17 cellular contexts compared by ENCODE assay signal in the genomic region with DNA sequence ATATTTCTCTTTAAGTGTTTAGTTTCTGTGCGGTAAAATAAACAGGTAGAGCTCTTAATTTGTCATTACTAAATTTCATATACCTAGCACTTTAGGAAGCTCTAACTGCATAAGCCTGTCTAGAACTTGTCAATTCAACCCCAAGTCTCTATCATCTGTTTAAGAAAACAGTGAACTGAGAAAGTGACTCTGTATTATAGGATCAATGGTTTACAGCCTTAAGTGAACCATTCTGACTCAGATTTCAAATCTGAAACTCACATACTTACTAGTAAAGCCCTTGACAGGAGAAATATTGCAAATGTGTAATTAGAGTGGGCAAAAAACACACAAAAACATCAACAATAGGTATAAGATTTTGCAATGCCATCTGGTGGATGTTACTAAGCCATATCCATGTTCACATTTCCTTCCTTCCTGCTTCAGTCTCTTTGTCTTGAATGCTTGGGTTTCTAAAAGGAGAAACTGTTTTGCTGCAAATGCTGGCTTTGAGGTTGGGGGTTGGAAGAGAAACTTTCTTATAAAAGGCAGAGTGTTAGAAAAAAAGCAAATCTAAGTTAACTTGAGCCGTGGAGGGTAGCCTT.
DNase-seq lines count a peak whose midpoint lies in the region; ATAC-seq, FAIRE-seq and TF ChIP-seq lines count a peak whose summit lies in the region.
"Had no signal": no experiment of that assay in that cellular context is flagged by ENCODE, and none has a peak within 500 bp of the region (broad histone marks: within the 10 kb centered on the region; RNA-seq: fewer than 3 reads in every experiment).

No MANE protein-coding gene starts in this region.

- H3K9me3 Mint-ChIP-seq in activated T-helper 17 cell treated with anti-CD3 and anti-CD28 coated beads, Interleukin-2, amount 50 U/mL, for 72 hours = no peaks in the 10 kb centered on the region
- H3K9me3 Mint-ChIP-seq: IgD-negative memory B cell had no signal

- H3K36me3 Mint-ChIP-seq in activated T-helper 17 cell treated with anti-CD3 and anti-CD28 coated beads, Interleukin-2, amount 50 U/mL, for 72 hours (ENCODE audit: low read depth) = peaks cover 86% of the 10 kb centered on the region
- H3K36me3 Mint-ChIP-seq in T-helper 17 cell (ENCODE audit: low read depth) = peaks cover 3% of the 10 kb centered on the region

- peak; percentile 53 for ATAC-seq in activated T-helper 17 cell treated with anti-CD3 and anti-CD28 coated beads, Interleukin-2, amount 50 U/mL, for 72 hours (replicated peaks)
- ATAC-seq in T-helper 17 cell (no peak), HG02870 (IDR thresholded peaks at IDR 0.05; ENCODE audit: unreplicated experiment) (no peak)
- ATAC-seq: gastrocnemius medialis, left ventricle myocardium superior had no signal

- no peak for TF ChIP-seq CTCF in D721Med (IDR thresholded peaks at IDR 0.05; ENCODE audit: insufficient read depth, missing control alignments)

- H3K4me1 Mint-ChIP-seq in activated T-helper 17 cell treated with anti-CD3 and anti-CD28 coated beads, Interleukin-2, amount 50 U/mL, for 72 hours = no peaks in the 10 kb centered on the region
- no peaks in the 10 kb centered on the region for H3K4me1 Mint-ChIP-seq in T-helper 17 cell
- H3K4me1 Mint-ChIP-seq: IgD-negative memory B cell had no signal

- FAIRE-seq in D721Med (lab: Jason Lieb, UNC) = peak; percentile 60

- H3K27ac Mint-ChIP-seq in activated T-helper 17 cell treated with anti-CD3 and anti-CD28 coated beads, Interleukin-2, amount 50 U/mL, for 72 hours = no peak overlapping the region
- H3K27ac Mint-ChIP-seq in T-helper 17 cell = no peak overlapping the region
- H3K27ac Mint-ChIP-seq: IgD-negative memory B cell had no signal

- H3K27me3 Mint-ChIP-seq in activated T-helper 17 cell treated with anti-CD3 and anti-CD28 coated beads, Interleukin-2, amount 50 U/mL, for 72 hours = no peaks in the 10 kb centered on the region
- no peaks in the 10 kb centered on the region for H3K27me3 Mint-ChIP-seq in T-helper 17 cell
- H3K27me3 Mint-ChIP-seq: IgD-negative memory B cell had no signal

- no peak overlapping the region for H3K4me3 Mint-ChIP-seq in activated T-helper 17 cell treated with anti-CD3 and anti-CD28 coated beads, Interleukin-2, amount 50 U/mL, for 72 hours
- no peak overlapping the region for H3K4me3 Mint-ChIP-seq in T-helper 17 cell
- H3K4me3 Mint-ChIP-seq: IgD-negative memory B cell had no signal

- no peaks in the 10 kb centered on the region for H3K9me3 ChIP-seq in T-helper 17 cell (ENCODE audit: control insufficient read depth, low read length, poor library complexity, severe bottlenecking)
- H3K9me3 ChIP-seq: gastrocnemius medialis, thoracic aorta had no signal

- DNase-seq in D721Med (ENCODE audit: insufficient read length, low spot score) = no peak
- peak; percentile 12 for DNase-seq in HT-29 (ENCODE audit: low spot score)
- peak; percentile 2 for DNase-seq in myocyte (ENCODE audit: low read depth)
- DNase-seq in SKM-1 treated with dmso at 0.1 percent for 144 hours (lab: John Stamatoyannopoulos, UW; ENCODE audit: unreplicated experiment) = no peak
- no peak for DNase-seq in T-helper 17 cell
- DNase-seq: activated CD4-positive, CD25-positive, alpha-beta regulatory T cell; activated effector memory CD4-positive, alpha-beta T cell treated with anti-CD3 and anti-CD28 coated beads, Interleukin-2, amount 50 U/mL, for 16 hours; anterior cingulate cortex; DMS 273 treated with DMSO at 0.1 percent for 48 hours; gastrocnemius medialis; left ventricle myocardium superior; NCI-H1105; T-helper 1 cell had no signal

Comparison
In these comparisons a context has a peak if more than half of its experiments do, and no peak if none do; other contexts are left out.
1. DNase-seq: peak in HT-29 (single experiment) and myocyte (single experiment); none in D721Med (single experiment), SKM-1 treated with dmso at 0.1 percent for 144 hours (single experiment) and T-helper 17 cell (0 of 3).